Comparison of ENCODE assay signal across 8 cellular contexts in the genomic region with DNA sequence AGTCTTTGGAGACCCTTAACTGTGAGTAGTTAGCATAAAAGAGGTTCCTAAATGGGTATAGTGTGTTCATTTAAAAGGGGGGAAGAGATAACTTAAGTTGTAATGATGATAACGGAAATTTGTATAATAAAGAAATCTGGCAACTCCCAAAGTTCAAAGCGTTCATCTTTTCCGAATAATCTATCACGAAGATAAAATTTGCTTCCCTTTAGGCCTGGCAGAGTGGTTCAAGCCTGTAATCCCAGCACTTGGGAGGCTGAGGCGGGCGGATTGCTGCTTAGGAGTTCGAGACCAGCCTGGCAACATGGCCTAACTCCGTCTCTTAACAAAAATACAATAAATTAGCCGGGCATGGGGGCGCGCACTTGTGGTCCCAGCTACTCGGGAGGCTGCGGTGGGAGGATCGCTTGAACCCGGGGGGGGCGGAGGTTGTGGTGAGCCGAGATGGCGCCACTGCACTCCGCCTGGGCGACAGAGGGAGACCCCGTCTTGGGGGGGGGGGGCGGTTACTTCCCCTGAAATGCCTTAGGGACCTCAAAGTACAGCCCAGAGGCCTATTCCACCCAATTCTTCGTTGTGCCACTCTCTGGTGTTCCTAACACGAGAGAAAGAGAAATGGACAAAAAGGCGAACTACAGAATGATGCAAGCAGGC. TPM values are rescaled to one million over a fixed set of nuclear protein-coding genes. Genes with fewer than 3 reads are reported as not detected.
A peak's percentile ranks its signal among the peaks of the same experiment; 100 is the strongest.
DNase-seq lines count a peak whose midpoint lies in the region; TF ChIP-seq lines count a peak whose summit lies in the region.

No MANE protein-coding gene starts in this region.

- BruUV-seq in A673 (replicated peaks; lab: Mats Ljungman, UMichigan): no TSS peak

- H3K27me3 ChIP-seq in A673 (replicated peaks; ENCODE audit: insufficient read depth, low read depth, low read length, poor library complexity) (no peaks in the 10 kb centered on the region), HUES6 (ENCODE audit: control insufficient read depth, insufficient read depth, low read length) (no peaks in the 10 kb centered on the region)

- H3K4me3 Mint-ChIP-seq in osteocyte (ENCODE audit: unreplicated experiment): peak overlapping the region; percentile 93

- intact Hi-C loops in A673 (cut with micrococcal nuclease; ENCODE audit: unreplicated experiment): no loop called here

- H3K9me3 Mint-ChIP-seq in osteocyte (ENCODE audit: unreplicated experiment): no peaks in the 10 kb centered on the region

- WGBS in urinary bladder: 26% methylated on average over 25 of the region's 25 CpGs

- H3K9me3 ChIP-seq in A673 (ENCODE audit: low read depth, low read length, poor library complexity, severe bottlenecking) (peaks cover 9% of the 10 kb centered on the region), HUES6 (ENCODE audit: control insufficient read depth, insufficient read depth, low read depth, low read length) (no peaks in the 10 kb centered on the region)

- TF ChIP-seq CTCF in A673 (conservative IDR thresholded peaks at IDR 0.05; ENCODE audit: low read depth, low read length): no peak
- TF ChIP-seq CTCF in fibroblast of mammary gland (conservative IDR thresholded peaks at IDR 0.05; ENCODE audit: control insufficient read depth, insufficient read depth, low read depth, low read length): no peak
- no peak for TF ChIP-seq CTCF in osteocyte (IDR thresholded peaks at IDR 0.05)

- H3K9ac ChIP-seq in HUES6 (ENCODE audit: low read length): peak overlapping the region; percentile 73

- POLR2A ChIA-PET in A673 (lab: Charles Lee; ENCODE audit: low non-redundant PET): interaction anchor here (0.6 to 0.7 kb wide), 2 partner anchors 17 to 48 kb away, joined by 3 to 6 read pairs; no protein-coding TSS in a partner anchor

- H3K36me3 Mint-ChIP-seq in osteocyte (ENCODE audit: unreplicated experiment): peaks cover 28% of the 10 kb centered on the region

- peak overlapping the region; percentile 83 for H3K4me3 ChIP-seq in A673 (ENCODE audit: low read depth, low read length, poor library complexity, severe bottlenecking)
- peak overlapping the region; percentile 88 for H3K4me3 ChIP-seq in HUES6 (ENCODE audit: low read depth, low read length)
- H3K4me3 ChIP-seq in fibroblast of mammary gland (ENCODE audit: control insufficient read depth, low read depth, low read length): peak overlapping the region; percentile 90
- peak overlapping the region; percentile 70 for H3K4me3 ChIP-seq in urinary bladder (ENCODE audit: low read depth, low read length)

- H3K36me3 ChIP-seq in A673 (ENCODE audit: insufficient read depth, low read length, poor library complexity, severe bottlenecking) (peaks cover 28% of the 10 kb centered on the region), HUES6 (ENCODE audit: control insufficient read depth, insufficient read depth, low read length) (peaks cover 24% of the 10 kb centered on the region), urinary bladder (ENCODE audit: insufficient read depth) (no peaks in the 10 kb centered on the region)

- peak overlapping the region; percentile 90 for H3K27ac ChIP-seq in A673 (ENCODE audit: low read depth, low read length, poor library complexity, severe bottlenecking)
- peak overlapping the region; percentile 10 for H3K27ac ChIP-seq in HUES6 (ENCODE audit: low read depth, low read length)
- peak overlapping the region; percentile 80 for H3K27ac ChIP-seq in urinary bladder (ENCODE audit: low read depth)

- H3K4me1 ChIP-seq in A673 (ENCODE audit: insufficient read depth, low read length, poor library complexity, severe bottlenecking): peaks cover 19% of the 10 kb centered on the region
- H3K4me1 ChIP-seq in HUES6 (ENCODE audit: control insufficient read depth, insufficient read depth, low read length): no peaks in the 10 kb centered on the region
- no peaks in the 10 kb centered on the region for H3K4me1 ChIP-seq in urinary bladder (ENCODE audit: insufficient read depth)

- H3K27ac Mint-ChIP-seq in osteocyte (ENCODE audit: unreplicated experiment): peak overlapping the region; percentile 99

- CTCF ChIA-PET in A673 (lab: Charles Lee): interaction anchor here (0.6 kb wide), 2 partner anchors 220 to 869 kb away, joined by 3 to 4 read pairs; no protein-coding TSS in a partner anchor

- H3K27me3 Mint-ChIP-seq in osteocyte (ENCODE audit: unreplicated experiment): peaks cover 3% of the 10 kb centered on the region

- DNase-seq in A673 (ENCODE audit: low spot score) (peak; percentile 44), activated T-cell treated with anti-CD3 and anti-CD28 coated beads for 4 hours (peak; percentile 18), fibroblast of mammary gland (ENCODE audit: low read depth) (no peak), osteocyte (ENCODE audit: extremely low spot score, unreplicated experiment) (no peak), NCI-H748 treated with DMSO at 0.1 percent for 48 hours (lab: John Stamatoyannopoulos, UW) (no peak), cerebellar nuclear complex (lab: John Stamatoyannopoulos, UW) (no peak)

- H3K4me1 Mint-ChIP-seq in osteocyte (ENCODE audit: unreplicated experiment): peaks cover 44% of the 10 kb centered on the region

RNA-seq across cellular contexts. Expression of gene N4BP2L2, which starts 0.9 kb away (rescaled TPM):
- 96.8 and 113 TPM in 2 replicates for total RNA-seq in A673 (2021)
- total RNA-seq in osteocyte: 138 and 148 TPM in 2 replicates
- total RNA-seq in urinary bladder: 338 TPM
- 61.8 TPM for polyA plus RNA-seq in urinary bladder

RNA-seq across cellular contexts. Expression of gene PDS5B, which starts 48.5 kb away (rescaled TPM):
- 94.7 and 95.5 TPM in 2 replicates for total RNA-seq in A673 (2021)
- 65.8 and 72.4 TPM in 2 replicates for total RNA-seq in osteocyte
- 158 TPM for total RNA-seq in urinary bladder
- 17.1 TPM for polyA plus RNA-seq in urinary bladder

Comparison
In these comparisons a context has a peak if more than half of its experiments do, and no peak if none do; other contexts are left out.
1. DNase-seq: peak in A673 (single experiment) and activated T-cell treated with anti-CD3 and anti-CD28 coated beads for 4 hours (single experiment); none in fibroblast of mammary gland (single experiment), osteocyte (single experiment), NCI-H748 treated with DMSO at 0.1 percent for 48 hours (single experiment) and cerebellar nuclear complex (0 of 2).
2. H3K27ac ChIP-seq: peak in every context shown above with its lines; median percentile 90 in A673; 80 in urinary bladder; 10 in HUES6.
3. Peak in every context shown above with its lines, with median percentiles within 50 percentile points of each other: H3K4me3 ChIP-seq.